In the genomic region with DNA sequence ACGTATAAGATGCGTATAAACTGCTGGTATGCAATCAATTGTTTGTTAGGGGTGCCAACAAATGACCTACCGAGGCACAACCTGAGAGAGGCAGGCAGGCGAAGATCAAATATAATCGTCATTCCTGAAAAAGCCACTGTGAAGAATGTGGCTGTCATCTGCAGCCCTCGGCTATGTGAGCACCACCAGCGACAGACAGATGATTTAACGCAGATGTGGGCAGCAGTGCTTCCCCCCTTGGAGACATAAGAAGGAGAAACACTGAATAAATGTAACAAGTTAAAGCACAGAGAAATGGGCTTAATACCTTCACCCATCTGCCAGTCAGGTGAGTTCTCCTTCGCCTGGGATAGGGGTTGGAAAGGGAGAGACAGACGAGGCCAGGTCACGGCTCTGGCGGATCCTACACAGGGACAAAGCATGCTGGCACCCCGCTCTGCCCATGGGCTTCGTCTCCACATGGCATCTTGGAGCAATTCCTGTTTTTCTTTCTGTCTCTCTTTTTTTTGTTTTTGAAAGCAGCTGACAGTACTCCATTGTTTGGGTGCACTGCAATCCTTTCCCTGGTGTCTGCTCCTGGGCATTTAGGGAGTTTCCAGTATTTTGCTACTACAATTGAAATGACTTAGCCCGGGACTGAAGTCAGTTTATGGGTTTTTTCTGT, we compare ENCODE assay signal across 1 cellular context.
TF ChIP-seq lines count a peak whose summit lies in the region.

No MANE protein-coding gene starts in this region.

TF ChIP-seq in GM23338, 12 proteins besides CTCF, POLR2A, EP300 and RAD21:
- no peak for TF ChIP-seq ZNF462 (CRISPR knock-in tag; IDR thresholded peaks at IDR 0.05)
- no peak for TF ChIP-seq EZH2phosphoT487 (IDR thresholded peaks at IDR 0.05; ENCODE audit: unreplicated experiment)
- no peak for TF ChIP-seq REST (IDR thresholded peaks at IDR 0.05; ENCODE audit: unreplicated experiment)
- no peak for TF ChIP-seq JUNB (IDR thresholded peaks at IDR 0.05; ENCODE audit: unreplicated experiment)
- no peak for TF ChIP-seq STAT1 (IDR thresholded peaks at IDR 0.05; ENCODE audit: unreplicated experiment)
- no peak for TF ChIP-seq ZNF331 (CRISPR knock-in tag; IDR thresholded peaks at IDR 0.05; ENCODE audit: low read depth)
- TF ChIP-seq ZNF114 (CRISPR knock-in tag; IDR thresholded peaks at IDR 0.05), result no peak
- no peak for TF ChIP-seq EZH2 (IDR thresholded peaks at IDR 0.05; ENCODE audit: low read depth, unreplicated experiment)
- no peak for TF ChIP-seq POLR2AphosphoS5 (IDR thresholded peaks at IDR 0.05; ENCODE audit: low read depth)
- TF ChIP-seq, protein P1, sequence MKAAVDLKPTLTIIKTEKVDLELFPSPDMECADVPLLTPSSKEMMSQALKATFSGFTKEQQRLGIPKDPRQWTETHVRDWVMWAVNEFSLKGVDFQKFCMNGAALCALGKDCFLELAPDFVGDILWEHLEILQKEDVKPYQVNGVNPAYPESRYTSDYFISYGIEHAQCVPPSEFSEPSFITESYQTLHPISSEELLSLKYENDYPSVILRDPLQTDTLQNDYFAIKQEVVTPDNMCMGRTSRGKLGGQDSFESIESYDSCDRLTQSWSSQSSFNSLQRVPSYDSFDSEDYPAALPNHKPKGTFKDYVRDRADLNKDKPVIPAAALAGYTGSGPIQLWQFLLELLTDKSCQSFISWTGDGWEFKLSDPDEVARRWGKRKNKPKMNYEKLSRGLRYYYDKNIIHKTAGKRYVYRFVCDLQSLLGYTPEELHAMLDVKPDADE (IDR thresholded peaks at IDR 0.05), result no peak
- TF ChIP-seq CREB1 (CRISPR knock-in tag; IDR thresholded peaks at IDR 0.05; ENCODE audit: low read depth), result no peak
- no peak for TF ChIP-seq NANOG (IDR thresholded peaks at IDR 0.05; ENCODE audit: borderline replicate concordance)
